8 cellular contexts compared by ENCODE assay signal in the genomic region with DNA sequence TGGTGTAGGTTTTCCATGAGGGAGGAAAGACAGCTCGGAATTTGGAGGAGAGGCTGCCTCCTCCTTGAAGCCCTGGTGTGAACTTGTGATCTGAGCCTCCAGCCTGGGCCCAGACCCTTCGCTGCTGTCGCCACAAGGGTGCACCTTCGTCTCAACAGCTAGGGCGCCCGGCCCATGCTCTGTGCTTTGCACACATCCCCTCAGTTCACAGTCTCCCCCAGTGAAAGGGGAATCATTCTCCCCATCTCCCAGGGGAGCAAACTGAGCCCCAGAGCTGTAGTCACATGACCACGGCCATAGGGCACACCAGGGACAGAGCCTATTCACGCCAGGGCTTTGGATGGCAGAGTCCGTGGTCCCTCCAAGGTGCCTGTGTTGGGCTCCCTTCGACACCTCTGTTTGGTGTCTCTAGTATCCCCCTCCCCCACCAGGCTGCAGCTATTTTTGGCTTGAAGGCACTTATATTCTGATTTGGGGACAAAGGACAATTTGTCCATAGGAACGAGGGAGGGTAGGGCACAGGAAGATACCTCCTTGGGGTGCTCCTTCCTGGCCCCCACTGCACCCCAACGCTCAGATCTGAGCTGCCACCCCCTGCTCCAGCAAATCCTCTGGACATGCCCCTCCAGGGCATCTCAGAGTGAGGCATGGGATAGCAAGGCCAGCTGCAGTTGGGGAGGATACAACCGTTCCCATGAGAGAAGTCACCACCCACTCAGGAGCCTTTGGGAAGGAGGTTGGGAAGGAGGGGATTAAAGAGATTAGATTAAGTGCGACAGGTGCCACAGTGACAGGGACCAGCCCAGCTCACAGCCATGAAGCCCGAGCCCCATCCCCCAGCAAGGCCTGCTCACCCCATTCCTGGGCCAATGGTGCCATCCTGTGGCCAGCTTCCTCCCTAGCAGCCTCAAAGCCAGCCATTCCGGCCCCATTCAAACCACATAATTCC. TPM values are rescaled to one million over a fixed set of nuclear protein-coding genes. Genes with fewer than 3 reads are reported as not detected.
A peak's percentile ranks its signal among the peaks of the same experiment; 100 is the strongest.
DNase-seq lines count a peak whose midpoint lies in the region; ATAC-seq, FAIRE-seq and TF ChIP-seq lines count a peak whose summit lies in the region.

No MANE protein-coding gene starts in this region.

- ATAC-seq in HG03280 (IDR thresholded peaks at IDR 0.05; ENCODE audit: unreplicated experiment) = no peak

- no peaks in the 10 kb centered on the region for H3K79me2 ChIP-seq in hepatocyte

- H4K20me1 ChIP-seq in hepatocyte (ENCODE audit: insufficient read depth, poor library complexity, severe bottlenecking) = no peaks in the 10 kb centered on the region

- H3K9me3 ChIP-seq in hepatocyte (ENCODE audit: low read depth) (no peaks in the 10 kb centered on the region), small intestine (ENCODE audit: control insufficient read depth, low read depth) (no peaks in the 10 kb centered on the region)

- no peak for FAIRE-seq in small intestine (lab: Jason Lieb, UNC)

- no peaks in the 10 kb centered on the region for H3K27me3 ChIP-seq in hepatocyte
- no peaks in the 10 kb centered on the region for H3K27me3 ChIP-seq in small intestine (ENCODE audit: control insufficient read depth in 2 of 2, insufficient read depth in 2 of 2, low read length in 2 of 2)

- H3K9me2 ChIP-seq in hepatocyte (replicated peaks; ENCODE audit: insufficient read depth) = no peaks in the 10 kb centered on the region

- no peaks in the 10 kb centered on the region for H3K36me3 ChIP-seq in hepatocyte (replicated peaks; ENCODE audit: insufficient read depth, low read depth)
- H3K36me3 ChIP-seq in small intestine (ENCODE audit: control insufficient read depth in 2 of 2, insufficient read depth in 2 of 2, low read length in 2 of 2) = no peaks in the 10 kb centered on the region

- H3K4me3 ChIP-seq in hepatocyte (no peak overlapping the region), small intestine (ENCODE audit: low read depth in 1 of 2, low read length in 2 of 2) (no peak overlapping the region)

- H3K4me1 ChIP-seq in hepatocyte (ENCODE audit: insufficient read depth) (no peaks in the 10 kb centered on the region), small intestine (ENCODE audit: control insufficient read depth in 2 of 2, insufficient read depth in 1 of 2, low read depth in 1 of 2, low read length in 1 of 2) (no peaks in the 10 kb centered on the region)

- H2AFZ ChIP-seq in hepatocyte = no peak overlapping the region

- H3K27ac ChIP-seq in hepatocyte (no peak overlapping the region), small intestine (ENCODE audit: low read depth in 1 of 2, low read length in 1 of 2) (no peak overlapping the region)

- TF ChIP-seq CTCF in hepatocyte (IDR thresholded peaks at IDR 0.05; ENCODE audit: poor library complexity) = peak; percentile 92

- H3K4me2 ChIP-seq in hepatocyte = no peak overlapping the region

- DNase-seq in DMS 273 (lab: John Stamatoyannopoulos, UW; ENCODE audit: unreplicated experiment) (peak; percentile 85), DMS 273 treated with DMSO at 0.1 percent for 48 hours (lab: John Stamatoyannopoulos, UW) (no peak), NCI-H146 (lab: John Stamatoyannopoulos, UW) (peak; percentile 43), T-helper 2 cell (peak in 3 of 5 experiments; percentile 35 to 47 (median 44)), astrocyte of the hippocampus (ENCODE audit: low read depth, low spot score) (peak; percentile 85), hepatocyte (ENCODE audit: low spot score) (peak; percentile 89), small intestine (peak; percentile 64)

- 51% methylated on average over 16 of the region's 16 CpGs for WGBS in hepatocyte (ENCODE audit: low lambda C conversion rate, missing lambda C conversion rate)
- 35 to 47% (median 40%) methylated on average over 16 of the region's 16 CpGs for WGBS in small intestine, 3 donors

RNA-seq across cellular contexts. Expression of a gene that starts 15.7 kb away (rescaled TPM):
- total RNA-seq in hepatocyte = 0.47 and 2.0 TPM in 2 replicates
- polyA plus RNA-seq in hepatocyte = 3.4 and 3.7 TPM in 2 replicates
- polyA plus RNA-seq in small intestine = under 1 TPM in 1 of 3 donors, not detected in 2; 0.03 TPM

RNA-seq across cellular contexts. Expression of a gene that starts 49.9 kb away (rescaled TPM):
- 3.2 and 5.1 TPM in 2 replicates for total RNA-seq in hepatocyte
- polyA plus RNA-seq in hepatocyte (2.6 and 5.4 TPM in 2 replicates), small intestine (10 to 100 TPM; 10.5 to 58.1 (median 50.0) TPM)
